ENCODE assay signal across 17 cellular contexts in the genomic region with DNA sequence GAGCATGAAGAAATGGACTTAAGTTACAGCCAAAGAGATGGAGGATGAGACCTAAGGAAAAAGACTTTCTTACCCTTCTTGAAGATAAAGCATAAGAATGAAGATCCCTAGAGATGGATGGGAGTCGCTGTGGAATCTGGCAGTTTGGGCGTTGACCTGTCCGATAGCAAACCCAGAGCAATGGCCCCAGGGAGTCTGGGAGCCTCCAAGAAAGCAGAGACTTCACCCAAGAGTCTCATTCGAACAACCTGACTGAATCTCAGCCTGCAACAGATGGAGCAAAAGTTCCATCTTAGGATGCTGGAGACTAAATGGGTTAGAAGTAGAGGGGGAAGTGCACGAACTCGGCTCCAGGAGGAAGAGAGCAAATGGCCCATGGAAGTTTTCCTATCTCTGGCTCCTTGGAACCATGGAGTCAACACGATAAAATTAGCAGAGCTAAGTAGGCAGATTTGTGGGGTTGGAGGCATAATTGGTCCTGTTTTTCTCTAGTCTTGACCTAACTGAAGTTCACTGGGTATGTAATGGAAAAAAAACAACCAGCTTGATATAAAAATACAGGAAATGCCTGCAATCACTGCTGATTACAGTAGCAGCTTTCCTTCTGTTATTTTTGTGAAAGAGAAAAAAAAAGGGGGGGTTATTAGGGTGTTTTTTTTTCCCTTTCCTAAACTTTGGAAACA.
DNase-seq lines count a peak whose midpoint lies in the region; ATAC-seq and TF ChIP-seq lines count a peak whose summit lies in the region.
"Had no signal": no experiment of that assay in that cellular context is flagged by ENCODE, and none has a peak within 500 bp of the region (broad histone marks: within the 10 kb centered on the region; RNA-seq: fewer than 3 reads in every experiment).

No MANE protein-coding gene starts in this region.

- H3K27ac ChIP-seq in gastroesophageal sphincter = peak overlapping the region; percentile 9 to 33 (median 30)
- H3K27ac ChIP-seq in aorta (ENCODE audit: low read depth in 1 of 2, low read length in 2 of 2) = peak overlapping the region in 1 of 2 donors; percentile 89
- H3K27ac ChIP-seq: prostate gland had no signal

- H3K27me3 ChIP-seq in gastroesophageal sphincter (no peaks in the 10 kb centered on the region), aorta (ENCODE audit: control insufficient read depth in 1 of 2, insufficient read depth in 2 of 2, low read length in 1 of 2) (no peaks in the 10 kb centered on the region)

- no peak overlapping the region for H3K4me3 ChIP-seq in gastroesophageal sphincter
- no peak overlapping the region for H3K4me3 ChIP-seq in aorta (ENCODE audit: low read length in 2 of 2)
- H3K4me3 ChIP-seq: prostate gland had no signal

- H3K4me1 ChIP-seq in gastroesophageal sphincter (peaks cover 0 to 36% (median 0%) of the 10 kb centered on the region in 3 donors), aorta (ENCODE audit: control insufficient read depth in 1 of 2, insufficient read depth in 2 of 2, low read length in 2 of 2) (peaks cover 4 to 9% of the 10 kb centered on the region in 2 donors)
- H3K4me1 ChIP-seq: prostate gland had no signal

- DNase-seq in amniotic epithelial cell (ENCODE audit: low read depth) (peak; percentile 26), aorta (no peak), SK-N-DZ (ENCODE audit: low spot score) (no peak), midbrain (lab: John Stamatoyannopoulos, UW) (no peak), T-helper 2 cell (no peak)
- DNase-seq: activated CD4-positive, alpha-beta T cell treated with anti-CD3 and anti-CD28 coated beads, Interleukin-2, amount 50 U/mL, for 1 hour; activated T-cell treated with anti-CD3 and anti-CD28 coated beads, Interleukin-2, amount 50 U/mL, for 72 hours; anterior cingulate cortex; effector memory CD4-positive, alpha-beta T cell; NCI-H1105 treated with DMSO at 0.1 percent for 48 hours; NCI-H226; stimulated activated naive CD8-positive, alpha-beta T cell treated with anti-CD3 and anti-CD28 coated beads, Interleukin-15, Interleukin-2, amounts not matched to agents 100 U/mL and 50 U/mL, for 24 hours; T-cell had no signal

- ATAC-seq in gastroesophageal sphincter = peak; percentile 49
- peak; percentile 78 for ATAC-seq in aorta (ENCODE audit: low FRiP score)
- ATAC-seq: activated T-cell treated with anti-CD3 and anti-CD28 coated beads, Interleukin-2, amount 50 U/mL, for 72 hours; stimulated activated naive CD8-positive, alpha-beta T cell treated with anti-CD3 and anti-CD28 coated beads, Interleukin-15, Interleukin-2, amounts not matched to agents 100 U/mL and 50 U/mL, for 24 hours; T-cell had no signal

- TF ChIP-seq EP300 in gastroesophageal sphincter (IDR thresholded peaks at IDR 0.05) = no peak

- peaks cover 4% of the 10 kb centered on the region for H3K27me3 Mint-ChIP-seq in nephron (ENCODE audit: low read depth)
- H3K27me3 Mint-ChIP-seq: T-cell had no signal

- H3K36me3 ChIP-seq in gastroesophageal sphincter (no peaks in the 10 kb centered on the region), aorta (ENCODE audit: control insufficient read depth in 1 of 2, insufficient read depth in 2 of 2, low read length in 1 of 2) (no peaks in the 10 kb centered on the region)
- H3K36me3 ChIP-seq: prostate gland had no signal

- H3K9me3 ChIP-seq in gastroesophageal sphincter (no peaks in the 10 kb centered on the region), aorta (ENCODE audit: control insufficient read depth, low read length) (no peaks in the 10 kb centered on the region)
- H3K9me3 ChIP-seq: prostate gland had no signal

- H3K9me3 Mint-ChIP-seq in nephron = no peaks in the 10 kb centered on the region
- H3K9me3 Mint-ChIP-seq: activated T-cell treated with anti-CD3 and anti-CD28 coated beads, Interleukin-2, amount 50 U/mL, for 72 hours; IgD-negative memory B cell; T-cell had no signal

- H3K27ac Mint-ChIP-seq in nephron = peak overlapping the region in 2 of 3 experiments; percentile 34 to 38
- H3K27ac Mint-ChIP-seq: activated T-cell treated with anti-CD3 and anti-CD28 coated beads, Interleukin-2, amount 50 U/mL, for 72 hours; IgD-negative memory B cell; T-cell had no signal

- H3K4me1 Mint-ChIP-seq in nephron = peaks cover 16% of the 10 kb centered on the region
- H3K4me1 Mint-ChIP-seq: IgD-negative memory B cell had no signal

- no peak overlapping the region for H3K4me3 Mint-ChIP-seq in nephron
- H3K4me3 Mint-ChIP-seq: activated T-cell treated with anti-CD3 and anti-CD28 coated beads, Interleukin-2, amount 50 U/mL, for 72 hours; IgD-negative memory B cell; T-cell had no signal

- WGBS in gastroesophageal sphincter (ENCODE audit: low coverage in 1 of 2), 2 donors = 62 to 90% methylated on average over 4 to 7 of the region's 7 CpGs
- 50 to 60% methylated on average over 7 of the region's 7 CpGs for WGBS in aorta, 2 donors

- intact Hi-C loops in aorta (cut with DNase I) = no loop called here

- TF ChIP-seq CTCF in gastroesophageal sphincter (IDR thresholded peaks at IDR 0.05) (no peak), nephron (IDR thresholded peaks at IDR 0.05; ENCODE audit: unreplicated experiment in 3 of 3) (no peak)

- H3K36me3 Mint-ChIP-seq in nephron (ENCODE audit: low read depth) = no peaks in the 10 kb centered on the region

- TF ChIP-seq POLR2A in gastroesophageal sphincter (IDR thresholded peaks at IDR 0.05) = no peak
